8 cellular contexts compared by ENCODE assay signal in genomic region chr3:145776782-145777408, GRCh38.
DNase-seq lines count a peak whose midpoint lies in the region; TF ChIP-seq lines count a peak whose summit lies in the region.

No MANE protein-coding gene starts in this region.

- CTCF ChIA-PET in HEK293 (lab: Yijun Ruan, JAX): interaction anchor here (0.7 to 1.8 kb wide), 8 partner anchors 9 to 411 kb away, joined by 3 to 7 read pairs (median 6); no protein-coding TSS in a partner anchor

- no peaks in the 10 kb centered on the region for H3K9me3 ChIP-seq in HEK293 (ENCODE audit: control insufficient read depth, insufficient read depth, low read depth, low read length)
- H3K9me3 ChIP-seq in adrenal gland (replicated peaks in 1 of 3): peaks cover 0 to 3% (median 0%) of the 10 kb centered on the region in 3 donors
- H3K9me3 ChIP-seq in iPS DF 6.9 (ENCODE audit: control insufficient read depth, insufficient read depth, low read length): no peaks in the 10 kb centered on the region
- H3K9me3 ChIP-seq in vagina: no peaks in the 10 kb centered on the region

- DNase-seq in stimulated activated CD4-positive, alpha-beta T cell treated with anti-CD3 and anti-CD28 coated beads, Interleukin-15, amount 100 ng/mL, for 24 hours: peak; percentile 8
- DNase-seq in stimulated activated CD4-positive, alpha-beta T cell treated with anti-CD3 and anti-CD28 coated beads, Interleukin-2, amount 100 ng/mL, for 24 hours: no peak
- DNase-seq in NAMALWA (ENCODE audit: low spot score) (peak; percentile 68), adrenal gland (peak; percentile 25 to 77 (median 50)), iPS DF 6.9 (ENCODE audit: low read depth, low spot score) (peak; percentile 72), vagina (ENCODE audit: extremely low spot score in 2 of 2) (no peak), DMS79 (lab: John Stamatoyannopoulos, UW) (no peak)

- H3K36me3 ChIP-seq in HEK293 (ENCODE audit: control insufficient read depth in 2 of 2, insufficient read depth in 1 of 2, low read length in 2 of 2) (no peaks in the 10 kb centered on the region), adrenal gland (replicated peaks in 1 of 2) (no peaks in the 10 kb centered on the region), iPS DF 6.9 (ENCODE audit: control insufficient read depth, insufficient read depth, low read length) (no peaks in the 10 kb centered on the region), vagina (no peaks in the 10 kb centered on the region)

- intact Hi-C loops in adrenal gland (cut with DNase I): no loop called here
- intact Hi-C loops in vagina (cut with DNase I): no loop called here

- TF ChIP-seq POLR2A in adrenal gland (IDR thresholded peaks at IDR 0.05) (no peak), vagina (IDR thresholded peaks at IDR 0.05) (no peak)

- POLR2A ChIA-PET in HEK293 (lab: Yijun Ruan, JAX): no interaction called here

- H3K27ac ChIP-seq in HEK293 (ENCODE audit: extremely low read depth, low read depth, low read length): no peak overlapping the region
- no peak overlapping the region for H3K27ac ChIP-seq in adrenal gland
- no peak overlapping the region for H3K27ac ChIP-seq in iPS DF 6.9 (ENCODE audit: low read length)
- no peak overlapping the region for H3K27ac ChIP-seq in vagina

- no peaks in the 10 kb centered on the region for H3K27me3 ChIP-seq in adrenal gland
- H3K27me3 ChIP-seq in iPS DF 6.9 (ENCODE audit: control insufficient read depth, insufficient read depth, low read length): no peaks in the 10 kb centered on the region; the same call in 1 of the 2 replicates
- H3K27me3 ChIP-seq in vagina: no peaks in the 10 kb centered on the region

- 62 to 69% (median 65%) methylated on average over 4 of the region's 4 CpGs for WGBS in adrenal gland, 4 donors
- no CpG with 5 or more reads among the region's 4 CpGs for WGBS in iPS DF 6.9 (ENCODE audit: insufficient coverage, insufficient read length)

- H3K4me1 ChIP-seq in HEK293 (ENCODE audit: control insufficient read depth, insufficient read depth, low read length) (no peaks in the 10 kb centered on the region), adrenal gland (replicated peaks in 1 of 2) (no peaks in the 10 kb centered on the region), iPS DF 6.9 (ENCODE audit: control insufficient read depth, insufficient read depth, low read length) (no peaks in the 10 kb centered on the region), vagina (no peaks in the 10 kb centered on the region)

- H3K4me3 ChIP-seq in HEK293 (ENCODE audit: low read depth, low read length): no peak overlapping the region
- H3K4me3 ChIP-seq in adrenal gland: no peak overlapping the region
- no peak overlapping the region for H3K4me3 ChIP-seq in iPS DF 6.9 (ENCODE audit: low read length)
- H3K4me3 ChIP-seq in vagina: no peak overlapping the region

- TF ChIP-seq CTCF in HEK293 (tag by site-specific recombination; IDR thresholded peaks at IDR 0.05): no peak
- peak; percentile 34 to 65 (median 61) for TF ChIP-seq CTCF in adrenal gland (IDR thresholded peaks at IDR 0.05)
- TF ChIP-seq CTCF in vagina (IDR thresholded peaks at IDR 0.05): peak in 2 of 3 experiments; percentile 43 to 46

TF ChIP-seq in HEK293, 187 proteins besides CTCF, POLR2A, EP300 and RAD21:
- no peak for TF ChIP-seq ZFP37 (tag by site-specific recombination; IDR thresholded peaks at IDR 0.05)
- TF ChIP-seq ZNF654 (tag by site-specific recombination; IDR thresholded peaks at IDR 0.05; ENCODE audit: low read depth): peak; percentile 68

Comparison
In these comparisons a context has a peak if more than half of its experiments do, and no peak if none do; other contexts are left out.
1. DNase-seq: peak in stimulated activated CD4-positive, alpha-beta T cell treated with anti-CD3 and anti-CD28 coated beads, Interleukin-15, amount 100 ng/mL, for 24 hours (single experiment), NAMALWA (single experiment), adrenal gland (7 of 7) and iPS DF 6.9 (single experiment); none in stimulated activated CD4-positive, alpha-beta T cell treated with anti-CD3 and anti-CD28 coated beads, Interleukin-2, amount 100 ng/mL, for 24 hours (0 of 2), vagina (0 of 2) and DMS79 (single experiment).